Comparison of ENCODE assay signal across 15 cellular contexts in genomic region chr13:28953714-28954113, GRCh38.
A peak's percentile ranks its signal among the peaks of the same experiment; 100 is the strongest.
DNase-seq lines count a peak whose midpoint lies in the region; ATAC-seq and TF ChIP-seq lines count a peak whose summit lies in the region.
"Had no signal": no experiment of that assay in that cellular context is flagged by ENCODE, and none has a peak within 500 bp of the region (broad histone marks: within the 10 kb centered on the region; RNA-seq: fewer than 3 reads in every experiment).

No MANE protein-coding gene starts in this region.

- no peaks in the 10 kb centered on the region for H3K36me3 ChIP-seq in DOHH2 (ENCODE audit: control insufficient read depth, low read length)
- no peaks in the 10 kb centered on the region for H3K36me3 ChIP-seq in tibial artery
- H3K36me3 ChIP-seq: BLaER1 treated with 17β-estradiol and CSF1 and Interleukin-3, amounts not matched to agents 10 nM and 100 nM had no signal

- no peaks in the 10 kb centered on the region for H3K9me2 ChIP-seq in DOHH2 (replicated peaks; ENCODE audit: control insufficient read depth, low read length)

- no peak overlapping the region for H3K4me3 Mint-ChIP-seq in chondrocyte (ENCODE audit: unreplicated experiment)

- no peak overlapping the region for H3K4me3 ChIP-seq in DOHH2 (ENCODE audit: low read length)
- H3K4me3 ChIP-seq in Jurkat, Clone E6-1 (ENCODE audit: low read length) = no peak overlapping the region
- no peak overlapping the region for H3K4me3 ChIP-seq in tibial artery
- H3K4me3 ChIP-seq: BLaER1 treated with 17β-estradiol and CSF1 and Interleukin-3, amounts not matched to agents 10 nM and 100 nM had no signal

- H3K4me1 ChIP-seq in DOHH2 (ENCODE audit: control insufficient read depth, low read length) (no peaks in the 10 kb centered on the region), tibial artery (no peaks in the 10 kb centered on the region)
- H3K4me1 ChIP-seq: BLaER1 treated with 17β-estradiol and CSF1 and Interleukin-3, amounts not matched to agents 10 nM and 100 nM had no signal

- no peak for ATAC-seq in HG03196 (IDR thresholded peaks at IDR 0.05; ENCODE audit: unreplicated experiment)
- no peak for ATAC-seq in GM21447 (IDR thresholded peaks at IDR 0.05; ENCODE audit: unreplicated experiment)

- H3F3A ChIP-seq in DOHH2 (ENCODE audit: control insufficient read depth, insufficient read depth) = no peaks in the 10 kb centered on the region

- H3K9me3 Mint-ChIP-seq in chondrocyte (ENCODE audit: low read depth) = peaks cover 5% of the 10 kb centered on the region

- DNase-seq in ACHN (peak; percentile 10), chondrocyte (ENCODE audit: low spot score) (no peak), tibial artery (no peak)
- DNase-seq in Jurkat, Clone E6-1 (ENCODE audit: low read depth, low spot score) = peak; percentile 10
- DNase-seq: DMS 273 treated with DMSO at 0.1 percent for 48 hours, Kasumi-1, NCI-H1092, NCI-H1694 treated with DMSO at 0.1 percent for 48 hours, NCI-H446 treated with DMSO at 0.1 percent for 48 hours, NCI-H748 treated with DMSO at 0.1 percent for 48 hours, RPMI8226 had no signal

- H3K4me1 Mint-ChIP-seq in chondrocyte (ENCODE audit: low read depth) = no peaks in the 10 kb centered on the region

- no peak overlapping the region for H3K27ac ChIP-seq in DOHH2 (ENCODE audit: low read depth, low read length)
- no peak overlapping the region for H3K27ac ChIP-seq in tibial artery
- H3K27ac ChIP-seq: BLaER1 treated with 17β-estradiol and CSF1 and Interleukin-3, amounts not matched to agents 10 nM and 100 nM had no signal

- H3K79me2 ChIP-seq in DOHH2 (ENCODE audit: control insufficient read depth, low read length) = no peaks in the 10 kb centered on the region

- intact Hi-C loops in tibial artery (cut with DNase I; ENCODE audit: low total_unique reads) = no loop called here

- in situ Hi-C loops in ACHN (cut with HindIII; ENCODE audit: low pct_ligation_motif_present, low pct_unique_long_range_greater_than_20kb, low sequenced_read_pairs) = no loop called here

- no peak overlapping the region for H3K4me2 ChIP-seq in DOHH2 (ENCODE audit: low read length)
- H3K4me2 ChIP-seq: BLaER1 treated with 17β-estradiol and CSF1 and Interleukin-3, amounts not matched to agents 10 nM and 100 nM had no signal

- H3K9me3 ChIP-seq in DOHH2 (ENCODE audit: control insufficient read depth, insufficient read depth, low read length) (no peaks in the 10 kb centered on the region), tibial artery (no peaks in the 10 kb centered on the region)

- TF ChIP-seq CTCF in DOHH2 (IDR thresholded peaks at IDR 0.05; ENCODE audit: low read depth, low read length, poor library complexity, severe bottlenecking) = peak; percentile 28
- TF ChIP-seq CTCF in chondrocyte (IDR thresholded peaks at IDR 0.05) = peak; percentile 15
- TF ChIP-seq CTCF in tibial artery (IDR thresholded peaks at IDR 0.05) = no peak

- no peaks in the 10 kb centered on the region for H4K20me1 ChIP-seq in DOHH2 (ENCODE audit: control insufficient read depth, insufficient read depth, low read depth, low read length)
- H4K20me1 ChIP-seq: BLaER1 treated with 17β-estradiol and CSF1 and Interleukin-3, amounts not matched to agents 10 nM and 100 nM had no signal

- no peaks in the 10 kb centered on the region for H3K36me3 Mint-ChIP-seq in chondrocyte (ENCODE audit: low read depth)

- H3K27me3 ChIP-seq in DOHH2 (ENCODE audit: control insufficient read depth, low read length) (no peaks in the 10 kb centered on the region), tibial artery (no peaks in the 10 kb centered on the region)
- H3K27me3 ChIP-seq: BLaER1 treated with 17β-estradiol and CSF1 and Interleukin-3, amounts not matched to agents 10 nM and 100 nM had no signal

- H3K27ac Mint-ChIP-seq in chondrocyte (ENCODE audit: unreplicated experiment) = no peak overlapping the region

- peaks cover 7% of the 10 kb centered on the region for H3K27me3 Mint-ChIP-seq in chondrocyte (ENCODE audit: low read depth)

Comparison
In these comparisons a context has a peak if more than half of its experiments do, and no peak if none do; other contexts are left out.
1. DNase-seq: peak in ACHN (single experiment) and Jurkat, Clone E6-1 (single experiment); none in chondrocyte (single experiment) and tibial artery (0 of 2).
2. CTCF ChIP-seq: peak in DOHH2 (single experiment) and chondrocyte (single experiment); none in tibial artery (0 of 2).